ENCODE assay signal across 1 cellular context in genomic region chr5:132829742-132830435, GRCh38.
TF ChIP-seq lines count a peak whose summit lies in the region.

No MANE protein-coding gene starts in this region.

TF ChIP-seq in HEK293, 187 proteins besides CTCF, POLR2A, EP300 and RAD21 (continued from another document):
- TF ChIP-seq ZFP69B (tag by site-specific recombination; IDR thresholded peaks at IDR 0.05) (no peak), GFI1B (tag by site-specific recombination; IDR thresholded peaks at IDR 0.05) (no peak), ZNF223 (tag by site-specific recombination; IDR thresholded peaks at IDR 0.05) (no peak)
